8 cellular contexts compared by ENCODE assay signal in genomic region chr6:114297135-114297534, GRCh38. TPM values are rescaled to one million over a fixed set of nuclear protein-coding genes. Genes with fewer than 3 reads are reported as not detected.
"Had no signal": no experiment of that assay in that cellular context is flagged by ENCODE, and none has a peak within 500 bp of the region (broad histone marks: within the 10 kb centered on the region; RNA-seq: fewer than 3 reads in every experiment).

No MANE protein-coding gene starts in this region.

- DNase-seq: GM23248, HCEC 1CT, IMR-90, KG1 had no signal

- H3K9ac ChIP-seq: GM23248 had no signal

- FAIRE-seq: H1, H54, K562 had no signal

- H3K4me3 ChIP-seq: GM23248, K562 had no signal

- H3K27ac ChIP-seq: GM23248, HL-60 had no signal

- H2AFZ ChIP-seq: GM23248 had no signal

- ATAC-seq: K562 had no signal

RNA-seq across cellular contexts. Expression of gene HS3ST5, which starts 45.7 kb away (rescaled TPM):
- total RNA-seq: GM23248, IMR-90, K562 had no signal
- polyA plus RNA-seq: GM23248, IMR-90, K562 had no signal
